Comparison of ENCODE assay signal across 22 cellular contexts in the genomic region with DNA sequence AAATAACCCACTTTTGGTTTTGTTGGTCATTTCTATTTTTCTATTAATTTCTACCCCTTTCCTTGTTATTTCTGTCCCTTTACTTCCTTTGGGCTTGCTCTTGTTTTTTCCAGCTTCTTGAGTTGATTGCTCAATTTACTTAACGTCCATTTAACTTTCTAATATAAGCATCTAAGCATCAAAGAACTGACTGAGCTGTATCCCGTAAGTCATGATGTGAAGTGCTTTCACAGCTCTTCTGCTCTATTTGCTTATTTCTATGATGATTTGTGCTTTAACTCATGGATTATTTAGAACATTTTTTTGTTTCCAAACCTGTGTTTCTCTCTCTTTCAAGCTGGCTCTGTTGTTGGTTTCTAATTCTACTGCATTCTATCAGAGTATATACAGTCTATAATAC.
"Had no signal": no experiment of that assay in that cellular context is flagged by ENCODE, and none has a peak within 500 bp of the region (broad histone marks: within the 10 kb centered on the region; RNA-seq: fewer than 3 reads in every experiment).

No MANE protein-coding gene starts in this region.

- H3K27ac ChIP-seq: colonic mucosa, neural progenitor cell, prostate gland had no signal

- H3K27ac Mint-ChIP-seq: activated CD4-positive, alpha-beta T cell treated with anti-CD3 and anti-CD28 coated beads, Interleukin-2, amount 10 ng/mL, durations not matched to agents 24 days and 14 days; activated CD8-positive, alpha-beta T cell treated with anti-CD3 and anti-CD28 coated beads for 36 hours; activated T-helper 2 cell treated with anti-CD3 and anti-CD28 coated beads, Interferon-gamma antibody, Interleukin-2, Interleukin-4, amounts not matched to agents 10 μg/mL and 5 μg/mL and 100 μg/mL, durations not matched to agents 14 hours and 24 hours and 36 hours; neural progenitor cell; stimulated activated effector memory CD8-positive, alpha-beta T cell treated with anti-CD3 and anti-CD28 coated beads, Interleukin-12 subunit alpha, Interleukin-12 subunit beta, amount 100 ng/mL, for 72 hours; T-cell had no signal

- H3K4me1 ChIP-seq: colonic mucosa, neural progenitor cell, prostate gland had no signal

- H3K27me3 Mint-ChIP-seq: activated CD4-positive, alpha-beta T cell treated with anti-CD3 and anti-CD28 coated beads, Interleukin-2, amount 10 ng/mL, durations not matched to agents 24 days and 14 days; activated CD8-positive, alpha-beta T cell treated with anti-CD3 and anti-CD28 coated beads for 36 hours; naive B cell; T-cell had no signal

- H3K4me1 Mint-ChIP-seq: activated CD4-positive, alpha-beta T cell treated with anti-CD3 and anti-CD28 coated beads, Interleukin-2, amount 10 ng/mL, durations not matched to agents 24 days and 14 days; neural progenitor cell; stimulated activated effector memory CD8-positive, alpha-beta T cell treated with anti-CD3 and anti-CD28 coated beads, Interleukin-12 subunit alpha, Interleukin-12 subunit beta, amount 100 ng/mL, for 72 hours had no signal

- H3K4me2 ChIP-seq: neural progenitor cell had no signal

- H3K4me3 Mint-ChIP-seq: activated CD4-positive, alpha-beta T cell treated with anti-CD3 and anti-CD28 coated beads, Interleukin-2, amount 10 ng/mL, durations not matched to agents 24 days and 14 days; activated CD8-positive, alpha-beta T cell treated with anti-CD3 and anti-CD28 coated beads for 36 hours; immature natural killer cell; naive B cell; neural progenitor cell; stimulated activated effector memory CD8-positive, alpha-beta T cell treated with anti-CD3 and anti-CD28 coated beads, Interleukin-12 subunit alpha, Interleukin-12 subunit beta, amount 100 ng/mL, for 72 hours; T-cell had no signal

- ATAC-seq: activated CD8-positive, alpha-beta T cell treated with anti-CD3 and anti-CD28 coated beads for 36 hours; stimulated activated effector memory CD8-positive, alpha-beta T cell treated with anti-CD3 and anti-CD28 coated beads, Interleukin-12 subunit alpha, Interleukin-12 subunit beta, amount 100 ng/mL, for 72 hours; T-cell had no signal

- H3K9ac ChIP-seq: neural progenitor cell had no signal

- DNase-seq: activated CD4-positive, alpha-beta T cell treated with anti-CD3 and anti-CD28 coated beads, Interleukin-2, amount 10 ng/mL, durations not matched to agents 24 days and 14 days; activated CD8-positive, alpha-beta T cell treated with anti-CD3 and anti-CD28 coated beads for 36 hours; activated naive CD4-positive, alpha-beta T cell treated with Interleukin-2 at 50 U/mL for 16 hours; activated T-cell treated with anti-CD3 and anti-CD28 coated beads, Interleukin-2, amount 50 U/mL, for 1 hour; central memory CD4-positive, alpha-beta T cell; colonic mucosa; erythroblast; immature natural killer cell; naive B cell; right cardiac atrium; small intestine; stimulated activated CD4-positive, alpha-beta T cell treated with anti-CD3 and anti-CD28 coated beads, Interleukin-4, amount 100 ng/mL, for 24 hours; stomach; T-cell; T1000; upper lobe of left lung had no signal

- H3K36me3 ChIP-seq: colonic mucosa, gastroesophageal sphincter, neural progenitor cell, prostate gland, stomach, upper lobe of left lung had no signal

- H3K36me3 Mint-ChIP-seq: immature natural killer cell, naive B cell, neural progenitor cell had no signal

- H3K9me3 ChIP-seq: colonic mucosa, gastroesophageal sphincter, prostate gland, stomach, upper lobe of left lung had no signal

- FAIRE-seq: endometrium, small intestine had no signal

- H3K27me3 ChIP-seq: colonic mucosa, gastroesophageal sphincter, neural progenitor cell, stomach, upper lobe of left lung had no signal

- H3K4me3 ChIP-seq: colonic mucosa, gastroesophageal sphincter, neural progenitor cell, prostate gland, stomach, upper lobe of left lung had no signal
